30 cellular contexts compared by ENCODE assay signal in the genomic region with DNA sequence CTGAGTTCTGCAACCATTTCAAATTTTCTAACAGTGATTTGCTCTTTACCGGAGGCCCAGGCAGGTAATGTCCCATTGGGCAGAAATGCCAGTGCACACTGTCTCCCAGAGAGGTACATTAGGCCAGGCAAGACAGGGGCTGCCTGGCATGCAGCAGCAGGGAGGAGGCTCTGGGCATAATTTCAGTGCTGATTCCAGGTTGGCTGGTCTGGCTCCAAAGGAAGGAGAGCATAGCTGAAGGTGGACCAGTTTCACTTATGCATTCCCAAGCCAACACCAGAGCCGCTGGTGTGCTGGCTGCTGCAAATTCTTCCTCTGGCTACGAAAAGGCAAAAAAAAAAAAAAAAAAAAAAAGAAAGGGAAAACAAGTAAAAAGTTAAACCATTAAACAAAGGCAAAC. TPM values are rescaled to one million over a fixed set of nuclear protein-coding genes. Genes with fewer than 3 reads are reported as not detected.
A peak's percentile ranks its signal among the peaks of the same experiment; 100 is the strongest.
DNase-seq lines count a peak whose midpoint lies in the region; ATAC-seq, FAIRE-seq and TF ChIP-seq lines count a peak whose summit lies in the region.
"Had no signal": no experiment of that assay in that cellular context is flagged by ENCODE, and none has a peak within 500 bp of the region (broad histone marks: within the 10 kb centered on the region; RNA-seq: fewer than 3 reads in every experiment).

No MANE protein-coding gene starts in this region.

- no peak for FAIRE-seq in H1 (lab: Jason Lieb, UNC)
- FAIRE-seq: A204.1, GM12878, GM12892, GM19239 had no signal

- peak overlapping the region; percentile 54 for H3K27ac Mint-ChIP-seq in glutamatergic neuron (ENCODE audit: unreplicated experiment)
- H3K27ac Mint-ChIP-seq: CD14-positive monocyte; CD4-positive, alpha-beta memory T cell; CD4-positive, CD25-positive, alpha-beta regulatory T cell; CD8-positive, alpha-beta memory T cell had no signal

- no peak overlapping the region for H3K4me3 ChIP-seq in H1 (ENCODE audit: extremely low read depth in 1 of 4, insufficient read depth in 2 of 4, low read depth in 3 of 4, low read length in 4 of 4)
- H3K4me3 ChIP-seq: BLaER1, GM12878 had no signal

- H3K4me1 ChIP-seq in H1 (replicated peaks in 1 of 4; ENCODE audit: control insufficient read depth in 3 of 4, insufficient read depth in 4 of 4, low read length in 3 of 4), result peaks cover 0 to 2% (median 0%) of the 10 kb centered on the region in 4 experiments; a peak in 1 of 7 replicates
- H3K4me1 ChIP-seq: BE2C, BLaER1 had no signal

- no peaks in the 10 kb centered on the region for H3K79me2 ChIP-seq in H1 (ENCODE audit: control insufficient read depth in 1 of 2, insufficient read depth in 2 of 2, low read length in 2 of 2)

- no peak overlapping the region for H2AFZ ChIP-seq in H1 (ENCODE audit: low read length)

- peak overlapping the region; percentile 45 for H3K4me3 Mint-ChIP-seq in glutamatergic neuron (ENCODE audit: unreplicated experiment)
- H3K4me3 Mint-ChIP-seq: CD14-positive monocyte; CD4-positive, alpha-beta memory T cell; CD4-positive, CD25-positive, alpha-beta regulatory T cell; CD8-positive, alpha-beta memory T cell had no signal

- DNase-seq in H1 (ENCODE audit: low read depth in 1 of 2, low spot score in 2 of 2) (no peak), glutamatergic neuron (no peak), left kidney (ENCODE audit: low read depth, low spot score) (peak; percentile 80), HK-2 (ENCODE audit: unreplicated experiment) (no peak)
- DNase-seq: 8988T; ACHN; BE2C; C1 segment of cervical spinal cord; CD4-positive, alpha-beta memory T cell; CD4-positive, CD25-positive, alpha-beta regulatory T cell; CD8-positive, alpha-beta memory T cell; COR-L47; DMS 273 treated with DMSO at 0.1 percent for 48 hours; DMS153; DMS53; DMS79; DND-41; EL; GDM1 had no signal

- no peak overlapping the region for H2BK15ac ChIP-seq in H1 (ENCODE audit: low read length)

- H3K4ac ChIP-seq in H1 (replicated peaks; ENCODE audit: insufficient read length, low read depth, low read length), result no peak overlapping the region

- no peak overlapping the region for H3K4me2 ChIP-seq in H1 (ENCODE audit: insufficient read depth in 1 of 2, low read depth in 2 of 2, low read length in 2 of 2)
- H3K4me2 ChIP-seq: BLaER1 had no signal

- H3K23ac ChIP-seq in H1 (ENCODE audit: insufficient read length), result no peak overlapping the region

- no peak overlapping the region for H3K56ac ChIP-seq in H1 (replicated peaks; ENCODE audit: insufficient read length, low read depth, low read length)

- no peak overlapping the region for H4K5ac ChIP-seq in H1 (ENCODE audit: insufficient read length, low read depth, low read length)

- H2BK12ac ChIP-seq in H1 (ENCODE audit: low read depth, low read length), result no peak overlapping the region

- 83% methylated on average over 2 of the region's 3 CpGs; no CpG with 5 or more reads in 1 of the 2 experiments for WGBS in H1 (ENCODE audit: extremely low coverage in 1 of 2, insufficient coverage in 1 of 2, insufficient read length in 1 of 2, insufficient replicate concordance in 2 of 2, low coverage in 1 of 2, low lambda C conversion rate in 2 of 2, missing lambda C conversion rate in 1 of 2), 2 experiments

- H3K18ac ChIP-seq in H1 (ENCODE audit: extremely low read depth, low read length), result no peak overlapping the region

- no peak overlapping the region for H2BK5ac ChIP-seq in H1 (ENCODE audit: low read depth, low read length)

- no peak overlapping the region for H3K27ac ChIP-seq in H1 (ENCODE audit: low read depth, low read length)
- H3K27ac ChIP-seq: BLaER1 had no signal

- no peak for TF ChIP-seq CTCF in H1 (IDR thresholded peaks at IDR 0.05; ENCODE audit: control extremely low read depth in 1 of 3, insufficient read depth in 1 of 3, low read depth in 1 of 3, low read length in 3 of 3)
- TF ChIP-seq CTCF in glutamatergic neuron (IDR thresholded peaks at IDR 0.05; ENCODE audit: partially characterized antibody, unreplicated experiment), result no peak

- TF ChIP-seq POLR2A in H1 (IDR thresholded peaks at IDR 0.05; ENCODE audit: control extremely low read depth in 1 of 2, low read depth in 2 of 2, low read length in 2 of 2), result no peak
- no peak for TF ChIP-seq POLR2A in GM18505 (IDR thresholded peaks at IDR 0.05; ENCODE audit: borderline replicate concordance, extremely low read depth, insufficient read depth, insufficient read length)

- H3K9me3 Mint-ChIP-seq in glutamatergic neuron (ENCODE audit: unreplicated experiment), result peaks cover 11% of the 10 kb centered on the region
- H3K9me3 Mint-ChIP-seq: CD8-positive, alpha-beta memory T cell had no signal

- peak overlapping the region; percentile 44 for H4K91ac ChIP-seq in H1 (replicated peaks; ENCODE audit: insufficient read length, low read length)

- ATAC-seq in GM18505 (IDR thresholded peaks at IDR 0.05; ENCODE audit: unreplicated experiment), result no peak
- ATAC-seq: GM12878 had no signal

- H3K4me1 Mint-ChIP-seq in glutamatergic neuron (ENCODE audit: low read depth, unreplicated experiment), result peaks cover 23% of the 10 kb centered on the region
- H3K4me1 Mint-ChIP-seq: CD14-positive monocyte; CD4-positive, CD25-positive, alpha-beta regulatory T cell had no signal

- H2AK5ac ChIP-seq in H1 (ENCODE audit: low read depth, low read length), result no peak overlapping the region

- no peaks in the 10 kb centered on the region for H4K20me1 ChIP-seq in H1 (replicated peaks in 1 of 2; ENCODE audit: control insufficient read depth in 1 of 2, insufficient read depth in 2 of 2, low read length in 2 of 2)
- H4K20me1 ChIP-seq: BLaER1 had no signal

- no peaks in the 10 kb centered on the region for H3K36me3 Mint-ChIP-seq in glutamatergic neuron (ENCODE audit: unreplicated experiment)
- H3K36me3 Mint-ChIP-seq: CD14-positive monocyte; CD4-positive, alpha-beta memory T cell; CD4-positive, CD25-positive, alpha-beta regulatory T cell; CD8-positive, alpha-beta memory T cell had no signal

- H3K27me3 ChIP-seq in H1 (replicated peaks in 1 of 4; ENCODE audit: control insufficient read depth in 3 of 4, extremely low read depth in 1 of 4, insufficient read depth in 3 of 4, low read length in 3 of 4), result peaks cover 9 to 21% (median 13%) of the 10 kb centered on the region in 4 experiments; a peak in 4 of 7 replicates
- H3K27me3 ChIP-seq: BE2C, BLaER1 had no signal

- H3K36me3 ChIP-seq in H1 (ENCODE audit: control insufficient read depth in 2 of 4, insufficient read depth in 4 of 4, low read length in 3 of 4), result no peaks in the 10 kb centered on the region; a peak in 1 of 8 replicates
- H3K36me3 ChIP-seq: BE2C, BLaER1 had no signal

- H3K14ac ChIP-seq in H1 (ENCODE audit: insufficient read length), result no peak overlapping the region

- POLR2A ChIA-PET in H1 (lab: Charles Lee; ENCODE audit: partially characterized antibody), result no interaction called here

- no peak for TF ChIP-seq RAD21 in H1 (IDR thresholded peaks at IDR 0.05 in 1 of 2, conservative IDR thresholded peaks at IDR 0.05 in 1 of 2; ENCODE audit: low read depth in 2 of 2, low read length in 2 of 2)

- no peak overlapping the region for H2BK120ac ChIP-seq in H1 (replicated peaks; ENCODE audit: low read depth, low read length)

- peaks cover 4% of the 10 kb centered on the region for H3K27me3 Mint-ChIP-seq in glutamatergic neuron (ENCODE audit: unreplicated experiment)

- H4K8ac ChIP-seq in H1 (ENCODE audit: extremely low read depth, insufficient read depth, low read length), result peak overlapping the region; percentile 39; the same call in 1 of the 2 replicates

- no peaks in the 10 kb centered on the region for H3K23me2 ChIP-seq in H1 (ENCODE audit: low read depth, low read length)

- CTCF ChIA-PET in H1 (lab: Charles Lee; ENCODE audit: partially characterized antibody), result interaction anchor here (0.6 to 11.7 kb wide), 6 partner anchors 10 to 292 kb away, joined by 3 to 168 read pairs (median 6); no protein-coding TSS in a partner anchor

- no peaks in the 10 kb centered on the region for H3K9me3 ChIP-seq in H1 (ENCODE audit: insufficient read depth in 2 of 2, low read depth in 1 of 2, low read length in 1 of 2)
- H3K9me3 ChIP-seq: BE2C had no signal

- H3K79me1 ChIP-seq in H1 (ENCODE audit: low read depth, low read length), result no peaks in the 10 kb centered on the region

- no peak overlapping the region for H2BK20ac ChIP-seq in H1 (ENCODE audit: low read length)

- no peak for TF ChIP-seq EP300 in H1 (IDR thresholded peaks at IDR 0.05; ENCODE audit: borderline replicate concordance in 1 of 2, low read depth in 2 of 2, low read length in 2 of 2)

- H3K9ac ChIP-seq in H1 (replicated peaks in 1 of 4; ENCODE audit: extremely low read depth in 1 of 4, low read depth in 3 of 4, low read length in 3 of 4), result no peak overlapping the region
- H3K9ac ChIP-seq: BLaER1 had no signal

TF ChIP-seq in H1, 55 proteins besides CTCF, POLR2A, EP300 and RAD21:
- TF ChIP-seq, protein P1, sequence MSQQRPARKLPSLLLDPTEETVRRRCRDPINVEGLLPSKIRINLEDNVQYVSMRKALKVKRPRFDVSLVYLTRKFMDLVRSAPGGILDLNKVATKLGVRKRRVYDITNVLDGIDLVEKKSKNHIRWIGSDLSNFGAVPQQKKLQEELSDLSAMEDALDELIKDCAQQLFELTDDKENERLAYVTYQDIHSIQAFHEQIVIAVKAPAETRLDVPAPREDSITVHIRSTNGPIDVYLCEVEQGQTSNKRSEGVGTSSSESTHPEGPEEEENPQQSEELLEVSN (IDR thresholded peaks at IDR 0.05), result no peak
- TF ChIP-seq, protein P2, sequence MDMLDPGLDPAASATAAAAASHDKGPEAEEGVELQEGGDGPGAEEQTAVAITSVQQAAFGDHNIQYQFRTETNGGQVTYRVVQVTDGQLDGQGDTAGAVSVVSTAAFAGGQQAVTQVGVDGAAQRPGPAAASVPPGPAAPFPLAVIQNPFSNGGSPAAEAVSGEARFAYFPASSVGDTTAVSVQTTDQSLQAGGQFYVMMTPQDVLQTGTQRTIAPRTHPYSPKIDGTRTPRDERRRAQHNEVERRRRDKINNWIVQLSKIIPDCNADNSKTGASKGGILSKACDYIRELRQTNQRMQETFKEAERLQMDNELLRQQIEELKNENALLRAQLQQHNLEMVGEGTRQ (IDR thresholded peaks at IDR 0.05; ENCODE audit: low read length), result no peak
- TF ChIP-seq TAF1 (IDR thresholded peaks at IDR 0.05; ENCODE audit: low read depth, low read length) (no peak), RXRA (IDR thresholded peaks at IDR 0.05; ENCODE audit: insufficient read depth, low read depth, low read length) (no peak), EZH2 (IDR thresholded peaks at IDR 0.05; ENCODE audit: low read depth, low read length, severe bottlenecking) (no peak)

RNA-seq across cellular contexts. Expression of a gene that starts 56.6 kb away (rescaled TPM):
- 1.3 TPM in 1 of 2 replicates, not detected in the other for total RNA-seq in H1 (2021; fragmentation: NEBNext Ultra II Directional; extraction: Animal tissue kit (Norgen Biotek cat#: 25700))
- polyA plus RNA-seq in H1 (2011; rRNA removed), result 0.50 and 0.74 TPM in 2 replicates
- polyA plus RNA-seq in H1 (2011; cell fraction: cytosol; rRNA removed), result 0.34 TPM
- polyA plus RNA-seq in H1 (2011; cell fraction: nucleus; rRNA removed), result not detected
- 0.46 to 0.53 TPM in 2 of 4 replicates, not detected in the others for polyA plus RNA-seq in H1 (2012, experiment 1 of 2)
- polyA plus RNA-seq in H1 (2012, experiment 2 of 2), result not detected
- 2.3 TPM for polyA plus RNA-seq in H1 (2013, experiment 1 of 2)
- polyA plus RNA-seq in H1 (2013, experiment 2 of 2), result 2.9 TPM
- polyA minus RNA-seq in H1 (2011; rRNA and poly(A)+ RNA removed), result not detected in 2 replicates
- polyA minus RNA-seq in H1 (2011; cell fraction: cytosol; rRNA and poly(A)+ RNA removed), result not detected
- polyA minus RNA-seq in H1 (2011; cell fraction: nucleus; rRNA and poly(A)+ RNA removed), result not detected
- total RNA-seq in glutamatergic neuron (ENCODE audit: unreplicated experiment), result 1,741 TPM
- total RNA-seq: A673; CD4-positive, alpha-beta memory T cell; CD4-positive, CD25-positive, alpha-beta regulatory T cell; CD8-positive, alpha-beta memory T cell; Daoy; G401 had no signal
- polyA plus RNA-seq: AG04450; CD14-positive monocyte; CD4-positive, alpha-beta memory T cell; CD4-positive, CD25-positive, alpha-beta regulatory T cell; CD8-positive, alpha-beta memory T cell had no signal

Comparison
In these comparisons a context has a peak if more than half of its experiments do, and no peak if none do; other contexts are left out.
1. RNA of a gene that starts 56.6 kb away (total RNA-seq): 1,741 TPM in glutamatergic neuron (single experiment); 1.3 TPM in H1; every median in the first group is over 100 times any median in the second.